1 cellular context compared by ENCODE assay signal in the genomic region with DNA sequence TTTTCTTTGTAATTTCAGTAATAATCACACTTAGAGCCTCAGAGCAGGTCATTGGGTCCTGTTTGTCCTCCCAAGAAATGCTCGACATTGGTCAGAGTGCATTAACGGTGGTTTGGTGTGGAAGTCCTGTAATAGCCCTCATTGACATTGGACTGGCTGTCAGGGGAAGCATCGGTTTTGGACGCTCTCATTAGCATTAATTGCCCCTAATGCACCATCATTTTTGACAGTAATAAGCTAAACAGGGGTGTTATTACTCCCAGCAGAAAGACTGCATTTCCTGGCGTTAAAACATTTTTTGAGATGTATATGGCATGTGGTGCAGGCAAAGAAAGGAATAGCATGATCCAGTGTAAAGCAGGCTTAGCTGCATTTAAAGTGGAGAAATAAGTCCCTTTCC.
TF ChIP-seq lines count a peak whose summit lies in the region.

No MANE protein-coding gene starts in this region.

TF ChIP-seq in neural cell, 6 proteins besides CTCF, POLR2A, EP300 and RAD21:
- TF ChIP-seq, protein P1, sequence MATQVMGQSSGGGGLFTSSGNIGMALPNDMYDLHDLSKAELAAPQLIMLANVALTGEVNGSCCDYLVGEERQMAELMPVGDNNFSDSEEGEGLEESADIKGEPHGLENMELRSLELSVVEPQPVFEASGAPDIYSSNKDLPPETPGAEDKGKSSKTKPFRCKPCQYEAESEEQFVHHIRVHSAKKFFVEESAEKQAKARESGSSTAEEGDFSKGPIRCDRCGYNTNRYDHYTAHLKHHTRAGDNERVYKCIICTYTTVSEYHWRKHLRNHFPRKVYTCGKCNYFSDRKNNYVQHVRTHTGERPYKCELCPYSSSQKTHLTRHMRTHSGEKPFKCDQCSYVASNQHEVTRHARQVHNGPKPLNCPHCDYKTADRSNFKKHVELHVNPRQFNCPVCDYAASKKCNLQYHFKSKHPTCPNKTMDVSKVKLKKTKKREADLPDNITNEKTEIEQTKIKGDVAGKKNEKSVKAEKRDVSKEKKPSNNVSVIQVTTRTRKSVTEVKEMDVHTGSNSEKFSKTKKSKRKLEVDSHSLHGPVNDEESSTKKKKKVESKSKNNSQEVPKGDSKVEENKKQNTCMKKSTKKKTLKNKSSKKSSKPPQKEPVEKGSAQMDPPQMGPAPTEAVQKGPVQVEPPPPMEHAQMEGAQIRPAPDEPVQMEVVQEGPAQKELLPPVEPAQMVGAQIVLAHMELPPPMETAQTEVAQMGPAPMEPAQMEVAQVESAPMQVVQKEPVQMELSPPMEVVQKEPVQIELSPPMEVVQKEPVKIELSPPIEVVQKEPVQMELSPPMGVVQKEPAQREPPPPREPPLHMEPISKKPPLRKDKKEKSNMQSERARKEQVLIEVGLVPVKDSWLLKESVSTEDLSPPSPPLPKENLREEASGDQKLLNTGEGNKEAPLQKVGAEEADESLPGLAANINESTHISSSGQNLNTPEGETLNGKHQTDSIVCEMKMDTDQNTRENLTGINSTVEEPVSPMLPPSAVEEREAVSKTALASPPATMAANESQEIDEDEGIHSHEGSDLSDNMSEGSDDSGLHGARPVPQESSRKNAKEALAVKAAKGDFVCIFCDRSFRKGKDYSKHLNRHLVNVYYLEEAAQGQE (IDR thresholded peaks at IDR 0.05; ENCODE audit: borderline replicate concordance), result no peak
- no peak for TF ChIP-seq SMC3 (conservative IDR thresholded peaks at IDR 0.05; ENCODE audit: poor library complexity)
- TF ChIP-seq MXI1 (conservative IDR thresholded peaks at IDR 0.05; ENCODE audit: poor library complexity, severe bottlenecking), result no peak
- peak; percentile 79 for TF ChIP-seq POLR2AphosphoS5 (IDR thresholded peaks at IDR 0.05)
